1 cellular context compared by ENCODE assay signal in genomic region chr1:41486053-41486891, GRCh38.
TF ChIP-seq lines count a peak whose summit lies in the region.

No MANE protein-coding gene starts in this region.

TF ChIP-seq in GM12878, 131 proteins besides CTCF, POLR2A, EP300 and RAD21 (continued from another document):
- TF ChIP-seq ZNF687 (IDR thresholded peaks at IDR 0.05) (peak; percentile 67), POLR2AphosphoS2 (IDR thresholded peaks at IDR 0.05; ENCODE audit: low read depth, low read length) (no peak), TAF1 (IDR thresholded peaks at IDR 0.05; ENCODE audit: borderline replicate concordance, low read depth, low read length) (no peak), SP1 (IDR thresholded peaks at IDR 0.05; ENCODE audit: low read depth, low read length) (no peak), BRCA1 (IDR thresholded peaks at IDR 0.05; ENCODE audit: low read depth, low read length) (no peak), PAX8 (IDR thresholded peaks at IDR 0.05) (no peak), SPI1 (IDR thresholded peaks at IDR 0.05; ENCODE audit: borderline replicate concordance, insufficient read depth, low read depth, low read length) (no peak), MEF2A (IDR thresholded peaks at IDR 0.05; ENCODE audit: insufficient read depth, low read depth, low read length) (0 out of 2 replicates have a peak, but pooled peaks have one; percentile 41), ATF2 (IDR thresholded peaks at IDR 0.05; ENCODE audit: low read length) (no peak), SMC3 (IDR thresholded peaks at IDR 0.05; ENCODE audit: borderline replicate concordance, low read length) (no peak), IKZF2 (IDR thresholded peaks at IDR 0.05) (peak; percentile 56 to 74; a peak in 3 of 4 replicates), MEF2B (IDR thresholded peaks at IDR 0.05; ENCODE audit: partially characterized antibody, poor library complexity, severe bottlenecking) (no peak), CHD4 (IDR thresholded peaks at IDR 0.05) (0 out of 2 replicates have a peak, but pooled peaks have one; percentile 50), YBX1 (IDR thresholded peaks at IDR 0.05) (no peak)
